Comparison of ENCODE assay signal across 8 cellular contexts in genomic region chr19:1445185-1445931, GRCh38. TPM values are rescaled to one million over a fixed set of nuclear protein-coding genes. Genes with fewer than 3 reads are reported as not detected.
DNase-seq lines count a peak whose midpoint lies in the region; ATAC-seq, FAIRE-seq and TF ChIP-seq lines count a peak whose summit lies in the region.

No MANE protein-coding gene starts in this region.

- in situ Hi-C loops in Caki2 (cut with HindIII; ENCODE audit: low pct_unique_long_range_greater_than_20kb, low sequenced_read_pairs): no loop called here

- FAIRE-seq in bronchial epithelial cell (lab: Jason Lieb, UNC): no peak

- no peak for TF ChIP-seq POLR2A in NB4 (IDR thresholded peaks at IDR 0.05; ENCODE audit: extremely low read depth, insufficient read length)

- peak; percentile 75 for ATAC-seq in GM21619 (IDR thresholded peaks at IDR 0.05; ENCODE audit: unreplicated experiment)
- ATAC-seq in HG03159 (IDR thresholded peaks at IDR 0.05; ENCODE audit: unreplicated experiment): no peak

- peaks cover 9% of the 10 kb centered on the region for H3K36me3 ChIP-seq in bronchial epithelial cell (ENCODE audit: control insufficient read depth, insufficient read depth, low read length)

- DNase-seq in Caki2 (ENCODE audit: low read depth): peak; percentile 52
- DNase-seq in NB4 (ENCODE audit: low read depth): peak; percentile 65
- peak; percentile 37 for DNase-seq in bronchial epithelial cell (ENCODE audit: low read depth)
- DNase-seq in islet precursor cell: peak; percentile 86
- DNase-seq in stimulated activated CD4-positive, alpha-beta T cell treated with anti-CD3 and anti-CD28 coated beads, Interleukin-15, amount 100 ng/mL, for 1 hour (ENCODE audit: low read depth in 1 of 2, low spot score in 1 of 2): peak; percentile 60 to 72

- H3K27me3 ChIP-seq in bronchial epithelial cell (ENCODE audit: control insufficient read depth, insufficient read depth, low read length): peaks cover 28% of the 10 kb centered on the region

- TF ChIP-seq CTCF in NB4 (IDR thresholded peaks at IDR 0.05; ENCODE audit: low read depth, low read length) (peak; percentile 44), WI38 (IDR thresholded peaks at IDR 0.05; ENCODE audit: low read depth, low read length) (peak; percentile 82), bronchial epithelial cell (IDR thresholded peaks at IDR 0.05; ENCODE audit: insufficient read depth, low read length, severe bottlenecking) (peak; percentile 78)

- no peak overlapping the region for H3K4me3 ChIP-seq in NB4 (ENCODE audit: low read depth, low read length)
- H3K4me3 ChIP-seq in WI38 (ENCODE audit: low read depth, low read length): peak overlapping the region; percentile 33; the same call in 1 of the 2 replicates
- no peak overlapping the region for H3K4me3 ChIP-seq in bronchial epithelial cell (ENCODE audit: low read depth, low read length)

RNA-seq across cellular contexts. Expression of gene APC2, which starts 4.6 kb away (rescaled TPM):
- not detected in 2 replicates for total RNA-seq in Caki2 (2014; rRNA removed; shearing (Covaris generic); ENCODE audit: low replicate concordance)
- under 0.01 TPM in 2 replicates for total RNA-seq in bronchial epithelial cell

RNA-seq across cellular contexts. Expression of gene RPS15, which starts 7.2 kb away (rescaled TPM):
- 347 and 450 TPM in 2 replicates for total RNA-seq in Caki2 (2014; rRNA removed; shearing (Covaris generic); ENCODE audit: low replicate concordance)
- 380 and 966 TPM in 2 replicates for total RNA-seq in bronchial epithelial cell

RNA-seq across cellular contexts. Expression of gene C19orf25, which starts 33.7 kb away (rescaled TPM):
- total RNA-seq in Caki2 (2014; rRNA removed; shearing (Covaris generic); ENCODE audit: low replicate concordance): 28.0 and 29.1 TPM in 2 replicates
- total RNA-seq in bronchial epithelial cell: 24.7 and 33.3 TPM in 2 replicates

RNA-seq across cellular contexts. Expression of gene DAZAP1, which starts 38.0 kb away (rescaled TPM):
- 80.1 and 97.4 TPM in 2 replicates for total RNA-seq in Caki2 (2014; rRNA removed; shearing (Covaris generic); ENCODE audit: low replicate concordance)
- 115 and 128 TPM in 2 replicates for total RNA-seq in bronchial epithelial cell

RNA-seq across cellular contexts. Expression of gene GAMT, which starts 44.0 kb away (rescaled TPM):
- 25.5 and 68.1 TPM in 2 replicates for total RNA-seq in Caki2 (2014; rRNA removed; shearing (Covaris generic); ENCODE audit: low replicate concordance)
- 6.8 and 9.7 TPM in 2 replicates for total RNA-seq in bronchial epithelial cell
